19 cellular contexts compared by ENCODE assay signal in the genomic region with DNA sequence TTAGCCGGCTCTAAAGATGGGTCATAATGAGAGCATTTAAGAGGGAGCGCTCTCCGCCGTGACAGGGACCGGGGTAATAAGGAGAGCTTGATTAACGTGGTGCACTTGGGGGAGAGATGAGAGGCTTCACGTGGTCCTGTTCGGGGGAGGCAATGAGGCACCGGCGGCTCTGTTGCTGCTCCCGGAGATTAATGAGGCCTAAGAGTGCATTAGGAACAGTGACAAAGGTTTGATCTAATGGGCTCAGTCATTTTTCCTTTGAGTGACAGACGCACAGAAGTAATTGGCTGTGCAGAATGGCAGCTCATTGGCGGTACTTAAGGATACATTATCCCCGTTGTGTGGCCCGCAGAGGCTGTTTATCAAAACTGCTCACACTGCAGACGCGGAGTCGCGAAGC.
A peak's percentile ranks its signal among the peaks of the same experiment; 100 is the strongest.
DNase-seq lines count a peak whose midpoint lies in the region; ATAC-seq and TF ChIP-seq lines count a peak whose summit lies in the region.
"Had no signal": no experiment of that assay in that cellular context is flagged by ENCODE, and none has a peak within 500 bp of the region (broad histone marks: within the 10 kb centered on the region; RNA-seq: fewer than 3 reads in every experiment).

No MANE protein-coding gene starts in this region.

- H3K4me3 ChIP-seq in gastroesophageal sphincter (no peak overlapping the region), lower lobe of right lung (no peak overlapping the region)
- H3K4me3 ChIP-seq: BLaER1 treated with 17β-estradiol and CSF1 and Interleukin-3, amounts not matched to agents 10 nM and 100 nM had no signal

- WGBS in gastroesophageal sphincter (ENCODE audit: low coverage in 1 of 2), 2 donors = 84 to 93% methylated on average over 8 to 16 of the region's 19 CpGs

- H3K27me3 ChIP-seq in gastroesophageal sphincter (no peaks in the 10 kb centered on the region), lower lobe of right lung (ENCODE audit: low read depth) (no peaks in the 10 kb centered on the region)
- H3K27me3 ChIP-seq: BLaER1 treated with 17β-estradiol and CSF1 and Interleukin-3, amounts not matched to agents 10 nM and 100 nM had no signal

- no peak for TF ChIP-seq POLR2A in gastroesophageal sphincter (IDR thresholded peaks at IDR 0.05)

- peak overlapping the region; percentile 60 for H3K4me3 Mint-ChIP-seq in glutamatergic neuron (ENCODE audit: unreplicated experiment)

- ATAC-seq in gastroesophageal sphincter (no peak), lower lobe of right lung (no peak)
- ATAC-seq: HepG2 had no signal

- H3K36me3 Mint-ChIP-seq in glutamatergic neuron (ENCODE audit: unreplicated experiment) = peaks cover 27% of the 10 kb centered on the region

- peak overlapping the region; percentile 84 for H3K27ac Mint-ChIP-seq in glutamatergic neuron (ENCODE audit: unreplicated experiment)

- intact Hi-C loops in lower lobe of right lung (cut with DNase I) = no loop called here

- H3K27me3 Mint-ChIP-seq in glutamatergic neuron (ENCODE audit: unreplicated experiment) = peaks cover 3% of the 10 kb centered on the region

- CTCF ChIA-PET in HEK293T (lab: Yijun Ruan, JAX) = no interaction called here

- no peak overlapping the region for H3K27ac ChIP-seq in gastroesophageal sphincter
- no peak overlapping the region for H3K27ac ChIP-seq in lower lobe of right lung
- H3K27ac ChIP-seq: BLaER1 treated with 17β-estradiol and CSF1 and Interleukin-3, amounts not matched to agents 10 nM and 100 nM; KMS-11 had no signal

- peaks cover 0 to 29% of the 10 kb centered on the region in 2 donors for H3K36me3 ChIP-seq in gastroesophageal sphincter
- H3K36me3 ChIP-seq in lower lobe of right lung = peaks cover 8% of the 10 kb centered on the region

- TF ChIP-seq CTCF in glutamatergic neuron (IDR thresholded peaks at IDR 0.05; ENCODE audit: partially characterized antibody, unreplicated experiment) (no peak), gastroesophageal sphincter (IDR thresholded peaks at IDR 0.05) (no peak), lower lobe of right lung (IDR thresholded peaks at IDR 0.05) (no peak)

- H3K9me3 ChIP-seq in gastroesophageal sphincter = no peaks in the 10 kb centered on the region
- peaks cover 6% of the 10 kb centered on the region for H3K9me3 ChIP-seq in lower lobe of right lung
- H3K9me3 ChIP-seq: SK-N-SH had no signal

- POLR2A ChIA-PET in HEK293T (lab: Yijun Ruan, JAX) = no interaction called here

- H3K4me1 ChIP-seq in gastroesophageal sphincter (no peaks in the 10 kb centered on the region), lower lobe of right lung (no peaks in the 10 kb centered on the region)

- no peak for TF ChIP-seq EP300 in gastroesophageal sphincter (IDR thresholded peaks at IDR 0.05)

- H3K4me1 Mint-ChIP-seq in glutamatergic neuron (ENCODE audit: low read depth, unreplicated experiment) = peaks cover 16% of the 10 kb centered on the region

- peaks cover 9% of the 10 kb centered on the region for H3K9me3 Mint-ChIP-seq in glutamatergic neuron (ENCODE audit: unreplicated experiment)

- DNase-seq in HEK293T (ENCODE audit: extremely low spot score) (no peak), NCI-H187 treated with DMSO at 0.1 percent for 48 hours (lab: John Stamatoyannopoulos, UW) (peak; percentile 85), NCI-H510A treated with DMSO at 0.1 percent for 48 hours (lab: John Stamatoyannopoulos, UW) (peak; percentile 43), glutamatergic neuron (peak; percentile 55), lower lobe of right lung (no peak), cerebellum (ENCODE audit: low spot score) (no peak)
- DNase-seq in stimulated activated CD8-positive, alpha-beta memory T cell treated with anti-CD3 and anti-CD28 coated beads, Interleukin-4, amount 100 ng/mL, for 48 hours = no peak
- DNase-seq: 8988T, DMS53, H7, NCI-H1092, NCI-H2171, NCI-H524 treated with DMSO at 0.1 percent for 48 hours, SK-N-SH, T-helper 1 cell had no signal

TF ChIP-seq in HEK293T, 16 proteins besides CTCF, POLR2A, EP300 and RAD21:
- TF ChIP-seq, protein P1, sequence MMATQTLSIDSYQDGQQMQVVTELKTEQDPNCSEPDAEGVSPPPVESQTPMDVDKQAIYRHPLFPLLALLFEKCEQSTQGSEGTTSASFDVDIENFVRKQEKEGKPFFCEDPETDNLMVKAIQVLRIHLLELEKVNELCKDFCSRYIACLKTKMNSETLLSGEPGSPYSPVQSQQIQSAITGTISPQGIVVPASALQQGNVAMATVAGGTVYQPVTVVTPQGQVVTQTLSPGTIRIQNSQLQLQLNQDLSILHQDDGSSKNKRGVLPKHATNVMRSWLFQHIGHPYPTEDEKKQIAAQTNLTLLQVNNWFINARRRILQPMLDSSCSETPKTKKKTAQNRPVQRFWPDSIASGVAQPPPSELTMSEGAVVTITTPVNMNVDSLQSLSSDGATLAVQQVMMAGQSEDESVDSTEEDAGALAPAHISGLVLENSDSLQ (IDR thresholded peaks at IDR 0.05) = peak; percentile 53
- TF ChIP-seq LEF1 (IDR thresholded peaks at IDR 0.05; ENCODE audit: borderline replicate concordance) = no peak
- no peak for TF ChIP-seq FOXK2 (IDR thresholded peaks at IDR 0.05)
- TF ChIP-seq ELF4 (IDR thresholded peaks at IDR 0.05) = no peak

Comparison
In these comparisons a context has a peak if more than half of its experiments do, and no peak if none do; other contexts are left out.
1. DNase-seq: peak in NCI-H187 treated with DMSO at 0.1 percent for 48 hours (single experiment), NCI-H510A treated with DMSO at 0.1 percent for 48 hours (single experiment) and glutamatergic neuron (single experiment); none in HEK293T (single experiment), stimulated activated CD8-positive, alpha-beta memory T cell treated with anti-CD3 and anti-CD28 coated beads, Interleukin-4, amount 100 ng/mL, for 48 hours (single experiment), lower lobe of right lung (single experiment) and cerebellum (single experiment).